9 cellular contexts compared by ENCODE assay signal in genomic region chr10:101839421-101840063, GRCh38. TPM values are rescaled to one million over a fixed set of nuclear protein-coding genes. Genes with fewer than 3 reads are reported as not detected.
DNase-seq lines count a peak whose midpoint lies in the region; ATAC-seq, FAIRE-seq and TF ChIP-seq lines count a peak whose summit lies in the region.
"Had no signal": no experiment of that assay in that cellular context is flagged by ENCODE, and none has a peak within 500 bp of the region (broad histone marks: within the 10 kb centered on the region; RNA-seq: fewer than 3 reads in every experiment).

No MANE protein-coding gene starts in this region.

- CTCF ChIA-PET in GM12878 (lab: Yijun Ruan, JAX): interaction anchor here (0.8 to 17.0 kb wide), 21 partner anchors 9 to 295 kb away, joined by 3 to 697 read pairs (median 8); partner anchors contain the start of genes HPS6, NPM3 and OGA

- H3K9me2 ChIP-seq in SU-DHL-6 (replicated peaks; ENCODE audit: insufficient read depth, low read length): no peaks in the 10 kb centered on the region

- ATAC-seq in GM12878: peak; percentile 71
- ATAC-seq in GM21528 (IDR thresholded peaks at IDR 0.05; ENCODE audit: low FRiP score, unreplicated experiment): no peak

- H3K9ac ChIP-seq in SU-DHL-6 (ENCODE audit: low read length): peak overlapping the region; percentile 35; the same call in 1 of the 2 replicates
- H3K9ac ChIP-seq in GM12878 (ENCODE audit: control insufficient read depth, insufficient read depth, low read length): peak overlapping the region; percentile 25; the same call in 1 of the 2 replicates
- H3K9ac ChIP-seq in iPS-15b (ENCODE audit: low read depth, low read length): no peak overlapping the region

- H3K9me3 ChIP-seq in SU-DHL-6 (ENCODE audit: insufficient read depth, low read length): no peaks in the 10 kb centered on the region
- no peaks in the 10 kb centered on the region for H3K9me3 ChIP-seq in GM12878 (replicated peaks; ENCODE audit: control insufficient read depth, insufficient read depth, low read length)
- no peaks in the 10 kb centered on the region for H3K9me3 ChIP-seq in iPS-15b (ENCODE audit: control insufficient read depth, insufficient read depth, low read length)

- peaks cover 6% of the 10 kb centered on the region; the same call in 1 of the 2 replicates for H3F3A ChIP-seq in SU-DHL-6 (ENCODE audit: insufficient read depth)

- no peak overlapping the region for H3K27ac ChIP-seq in SU-DHL-6 (ENCODE audit: low read depth, low read length)
- H3K27ac ChIP-seq in GM12878 (ENCODE audit: control insufficient read depth, insufficient read depth): no peak overlapping the region
- H3K27ac ChIP-seq: C4-2B had no signal

- peak overlapping the region; percentile 58 for H3K4me2 ChIP-seq in SU-DHL-6 (ENCODE audit: low read depth, low read length, poor library complexity, severe bottlenecking)
- H3K4me2 ChIP-seq in GM12878 (ENCODE audit: control insufficient read depth, insufficient read depth): peak overlapping the region; percentile 94

- H3K27me3 ChIP-seq in SU-DHL-6 (ENCODE audit: low read length) (no peaks in the 10 kb centered on the region), GM12878 (replicated peaks in 1 of 2; ENCODE audit: control insufficient read depth in 2 of 2, insufficient read depth in 2 of 2, low read length in 1 of 2) (no peaks in the 10 kb centered on the region), iPS-15b (ENCODE audit: control insufficient read depth, insufficient read depth, low read length) (peaks cover 19% of the 10 kb centered on the region)

- H2AFZ ChIP-seq in SU-DHL-6 (ENCODE audit: low read depth, low read length, severe bottlenecking) (no peak overlapping the region), GM12878 (ENCODE audit: control insufficient read depth, low read depth, low read length) (peak overlapping the region; percentile 51)

- RAD21 ChIA-PET in GM12878 (lab: Charles Lee; ENCODE audit: unreplicated experiment): interaction anchor here (0.6 to 9.5 kb wide), 26 partner anchors 8 to 275 kb away, joined by 3 to 538 read pairs (median 6); partner anchors contain the start of genes HPS6 and OGA

- in situ Hi-C loops in GM12878 (cut with MboI): loop anchor here (5.0 kb wide), 2 partner anchors 168 to 233 kb away; no protein-coding TSS in a partner anchor

- SMC1A ChIA-PET in GM12878 (lab: Charles Lee; ENCODE audit: uncharacterized antibody, unreplicated experiment): interaction anchor here (0.5 to 13.6 kb wide), 14 partner anchors 15 to 233 kb away, joined by 3 to 407 read pairs (median 10); partner anchors contain the start of gene NPM3

- no TSS peak for BruUV-seq in GM12878 (replicated peaks; lab: Mats Ljungman, UMichigan)

- TF ChIP-seq EP300 in GM12878 (IDR thresholded peaks at IDR 0.05; ENCODE audit: borderline replicate concordance in 1 of 2, control insufficient read depth in 1 of 2, low read depth in 2 of 2, low read length in 2 of 2): no peak

- H3K4me1 ChIP-seq in GM12878 (ENCODE audit: control insufficient read depth, insufficient read depth, low read length) (peaks cover 25% of the 10 kb centered on the region), iPS-15b (ENCODE audit: control insufficient read depth, insufficient read depth, low read length) (peaks cover 18% of the 10 kb centered on the region)

- TF ChIP-seq POLR2A in GM12878 (IDR thresholded peaks at IDR 0.05; ENCODE audit: low read depth, low read length): no peak

- TF ChIP-seq CTCF in SU-DHL-6 (IDR thresholded peaks at IDR 0.05; ENCODE audit: insufficient read depth, low read length, poor library complexity, severe bottlenecking) (no peak), GM12878 (IDR thresholded peaks at IDR 0.05 in 2 of 3, conservative IDR thresholded peaks at IDR 0.05 in 1 of 3; ENCODE audit: control insufficient read depth in 2 of 3, extremely low read depth in 1 of 3, insufficient read depth in 1 of 3, low read depth in 3 of 3, low read length in 3 of 3) (no peak)

- H3K79me2 ChIP-seq in SU-DHL-6 (ENCODE audit: insufficient read depth, low read length) (no peaks in the 10 kb centered on the region), GM12878 (ENCODE audit: control insufficient read depth, insufficient read depth, low read length) (no peaks in the 10 kb centered on the region; the same call in 1 of the 2 replicates)

- peak overlapping the region; percentile 23 for H3K4me3 ChIP-seq in SU-DHL-6 (ENCODE audit: insufficient read depth, low read length, poor library complexity, severe bottlenecking)
- peak overlapping the region; percentile 81 for H3K4me3 ChIP-seq in GM12878
- H3K4me3 ChIP-seq in iPS-15b (ENCODE audit: low read depth, low read length): peak overlapping the region; percentile 85

- H4K20me1 ChIP-seq in SU-DHL-6 (ENCODE audit: low read depth, low read length) (no peaks in the 10 kb centered on the region), GM12878 (ENCODE audit: control insufficient read depth, insufficient read depth) (no peaks in the 10 kb centered on the region; the same call in 1 of the 2 replicates)

- POLR2A ChIA-PET in GM12878 (lab: Charles Lee): interaction anchor here (0.6 to 3.5 kb wide), 11 partner anchors 14 to 234 kb away, joined by 3 to 25 read pairs (median 4); partner anchors contain the start of gene OGA

- WGBS in GM12878 (ENCODE audit: insufficient coverage, insufficient replicate concordance, low lambda C conversion rate, missing lambda C conversion rate): 11% methylated on average over 31 of the region's 36 CpGs

- intact Hi-C loops in GM12878 (cut with micrococcal nuclease; ENCODE audit: unreplicated experiment): loop anchor here (1.0 to 5.0 kb wide), 5 partner anchors 50 to 278 kb away; no protein-coding TSS in a partner anchor

- DNase-seq in NCI-H146 (lab: John Stamatoyannopoulos, UW) (peak; percentile 69), NCI-H146 treated with DMSO at 0.1 percent for 48 hours (lab: John Stamatoyannopoulos, UW; ENCODE audit: unreplicated experiment) (no peak), GM12878 (ENCODE audit: low read depth, low spot score) (no peak), AML-193 (lab: John Stamatoyannopoulos, UW) (no peak)
- peak in 2 of 3 donors; percentile 25 to 57 for DNase-seq in stimulated activated CD4-positive, alpha-beta T cell treated with anti-CD3 and anti-CD28 coated beads, Interleukin-12 subunit alpha, Interleukin-12 subunit beta, amount 100 ng/mL, for 48 hours (ENCODE audit: low read depth in 2 of 3, low spot score in 1 of 3)

- no peaks in the 10 kb centered on the region for H3K36me3 ChIP-seq in SU-DHL-6 (ENCODE audit: low read length)
- no peaks in the 10 kb centered on the region; a peak in 1 of 4 replicates for H3K36me3 ChIP-seq in GM12878 (ENCODE audit: control insufficient read depth in 2 of 2, insufficient read depth in 2 of 2, low read length in 1 of 2)
- H3K36me3 ChIP-seq in iPS-15b (ENCODE audit: control insufficient read depth, insufficient read depth, low read length): no peaks in the 10 kb centered on the region

- FAIRE-seq in GM12878 (lab: Jason Lieb, UNC): no peak

- no peak for TF ChIP-seq RAD21 in GM12878 (IDR thresholded peaks at IDR 0.05; ENCODE audit: insufficient read depth, low read depth, low read length)

RNA-seq across cellular contexts. Expression of gene KCNIP2, which starts 4.1 kb away (rescaled TPM):
- total RNA-seq in GM12878 (2013; cell fraction: nucleolus; rRNA removed): 32.3 and 34.5 TPM in 2 replicates
- 1.0 and 1.5 TPM in 2 replicates for total RNA-seq in GM12878 (2014; rRNA removed)
- total RNA-seq in GM12878 (2014; rRNA removed; fragmentation: Illumina TruSeq; extraction: Trizol): 1.3 and 1.4 TPM in 2 replicates
- 1.8 and 3.6 TPM in 2 replicates for total RNA-seq in GM12878 (2021)
- polyA plus RNA-seq in GM12878 (2011; ENCODE audit: low read depth): 3.4 TPM
- 3.4 and 4.3 TPM in 2 replicates for polyA plus RNA-seq in GM12878 (2011; rRNA removed)
- 2.8 and 3.5 TPM in 2 replicates for polyA plus RNA-seq in GM12878 (2011; cell fraction: cytosol; rRNA removed)
- polyA plus RNA-seq in GM12878 (2011; cell fraction: nucleus; rRNA removed): 19.1 and 26.5 TPM in 2 replicates
- polyA plus RNA-seq in GM12878 (2012): 4.7 and 5.4 TPM in 2 replicates
- 2.6 and 2.7 TPM in 2 replicates for polyA plus RNA-seq in GM12878 (2014; fragmentation: Illumina TruSeq; extraction: Trizol)
- polyA plus RNA-seq in GM12878 (2014; fragmentation: Nextera tagmentation; extraction: Ambion mirVana): 1 to 10 TPM in 1 of 2 experiments, under 1 TPM in 1; 0.46 to 1.3 TPM
- 2.1 and 2.3 TPM in 2 replicates for polyA plus RNA-seq in GM12878 (2014; rRNA removed)
- polyA plus RNA-seq in GM12878 (2016; fragmentation: Nextera tagmentation; extraction: Ambion mirVana): 1 to 10 TPM; 1.3 to 1.8 TPM
- 3.3 and 3.5 TPM in 2 replicates for polyA minus RNA-seq in GM12878 (2011; rRNA and poly(A)+ RNA removed)
- polyA minus RNA-seq in GM12878 (2011; cell fraction: cytosol; rRNA and poly(A)+ RNA removed): 1.2 TPM in 1 of 2 replicates, not detected in the other
- polyA minus RNA-seq in GM12878 (2011; cell fraction: nucleus; rRNA and poly(A)+ RNA removed): 2.7 and 3.9 TPM in 2 replicates

RNA-seq across cellular contexts. Expression of gene OGA, which starts 21.3 kb away (rescaled TPM):
- total RNA-seq in GM12878 (2013; cell fraction: nucleolus; rRNA removed): 764 and 795 TPM in 2 replicates
- 82.5 and 101 TPM in 2 replicates for total RNA-seq in GM12878 (2014; rRNA removed)
- 107 and 115 TPM in 2 replicates for total RNA-seq in GM12878 (2014; rRNA removed; fragmentation: Illumina TruSeq; extraction: Trizol)
- 75.1 and 87.8 TPM in 2 replicates for total RNA-seq in GM12878 (2021)
- 114 TPM for polyA plus RNA-seq in GM12878 (2011; ENCODE audit: low read depth)
- polyA plus RNA-seq in GM12878 (2011; rRNA removed): 145 and 214 TPM in 2 replicates
- polyA plus RNA-seq in GM12878 (2011; cell fraction: cytosol; rRNA removed): 40.0 and 48.8 TPM in 2 replicates
- 145 and 164 TPM in 2 replicates for polyA plus RNA-seq in GM12878 (2011; cell fraction: nucleus; rRNA removed)
- polyA plus RNA-seq in GM12878 (2012): 134 and 139 TPM in 2 replicates
- polyA plus RNA-seq in GM12878 (2014; fragmentation: Illumina TruSeq; extraction: Trizol): 111 and 154 TPM in 2 replicates
- polyA plus RNA-seq in GM12878 (2014; fragmentation: Nextera tagmentation; extraction: Ambion mirVana): 10 to 100 TPM; 23.0 to 28.3 TPM
- 81.0 and 90.3 TPM in 2 replicates for polyA plus RNA-seq in GM12878 (2014; rRNA removed)
- 10 to 100 TPM; 54.3 to 57.9 TPM for polyA plus RNA-seq in GM12878 (2016; fragmentation: Nextera tagmentation; extraction: Ambion mirVana)
- polyA minus RNA-seq in GM12878 (2011; rRNA and poly(A)+ RNA removed): 82.2 and 106 TPM in 2 replicates
- polyA minus RNA-seq in GM12878 (2011; cell fraction: cytosol; rRNA and poly(A)+ RNA removed): 43.4 and 46.9 TPM in 2 replicates
- 57.9 and 58.9 TPM in 2 replicates for polyA minus RNA-seq in GM12878 (2011; cell fraction: nucleus; rRNA and poly(A)+ RNA removed)

RNA-seq across cellular contexts. Expression of gene NPM3, which starts 56.3 kb away (rescaled TPM):
- total RNA-seq in GM12878 (2013; cell fraction: nucleolus; rRNA removed): 6.9 and 11.1 TPM in 2 replicates
- total RNA-seq in GM12878 (2014; rRNA removed): 146 and 149 TPM in 2 replicates
- total RNA-seq in GM12878 (2014; rRNA removed; fragmentation: Illumina TruSeq; extraction: Trizol): 102 and 106 TPM in 2 replicates
- total RNA-seq in GM12878 (2021): 113 and 118 TPM in 2 replicates
- 16.8 TPM for polyA plus RNA-seq in GM12878 (2011; ENCODE audit: low read depth)
- 39.6 and 84.5 TPM in 2 replicates for polyA plus RNA-seq in GM12878 (2011; rRNA removed)
- 149 and 172 TPM in 2 replicates for polyA plus RNA-seq in GM12878 (2011; cell fraction: cytosol; rRNA removed)
- 69.2 and 88.2 TPM in 2 replicates for polyA plus RNA-seq in GM12878 (2011; cell fraction: nucleus; rRNA removed)
- polyA plus RNA-seq in GM12878 (2012): 54.8 and 56.4 TPM in 2 replicates
- 78.2 and 171 TPM in 2 replicates for polyA plus RNA-seq in GM12878 (2014; fragmentation: Illumina TruSeq; extraction: Trizol)
- polyA plus RNA-seq in GM12878 (2014; fragmentation: Nextera tagmentation; extraction: Ambion mirVana): 10 to 100 TPM; 19.7 to 49.6 TPM
- polyA plus RNA-seq in GM12878 (2014; rRNA removed): 127 and 145 TPM in 2 replicates
- polyA plus RNA-seq in GM12878 (2016; fragmentation: Nextera tagmentation; extraction: Ambion mirVana): 10 to 100 TPM; 13.0 to 13.2 TPM
- 38.4 and 70.9 TPM in 2 replicates for polyA minus RNA-seq in GM12878 (2011; rRNA and poly(A)+ RNA removed)
- 14.9 and 23.0 TPM in 2 replicates for polyA minus RNA-seq in GM12878 (2011; cell fraction: cytosol; rRNA and poly(A)+ RNA removed)
- polyA minus RNA-seq in GM12878 (2011; cell fraction: nucleus; rRNA and poly(A)+ RNA removed): 6.9 and 9.1 TPM in 2 replicates

Comparison
In these comparisons a context has a peak if more than half of its experiments do, and no peak if none do; other contexts are left out.
1. DNase-seq: peak in NCI-H146 (single experiment) and stimulated activated CD4-positive, alpha-beta T cell treated with anti-CD3 and anti-CD28 coated beads, Interleukin-12 subunit alpha, Interleukin-12 subunit beta, amount 100 ng/mL, for 48 hours (2 of 3); none in NCI-H146 treated with DMSO at 0.1 percent for 48 hours (single experiment), GM12878 (single experiment) and AML-193 (0 of 2).
2. H3K4me3 ChIP-seq: peak in every context shown above with its lines; median percentile 85 in iPS-15b; 81 in GM12878; 23 in SU-DHL-6.